8 cellular contexts compared by ENCODE assay signal in the genomic region with DNA sequence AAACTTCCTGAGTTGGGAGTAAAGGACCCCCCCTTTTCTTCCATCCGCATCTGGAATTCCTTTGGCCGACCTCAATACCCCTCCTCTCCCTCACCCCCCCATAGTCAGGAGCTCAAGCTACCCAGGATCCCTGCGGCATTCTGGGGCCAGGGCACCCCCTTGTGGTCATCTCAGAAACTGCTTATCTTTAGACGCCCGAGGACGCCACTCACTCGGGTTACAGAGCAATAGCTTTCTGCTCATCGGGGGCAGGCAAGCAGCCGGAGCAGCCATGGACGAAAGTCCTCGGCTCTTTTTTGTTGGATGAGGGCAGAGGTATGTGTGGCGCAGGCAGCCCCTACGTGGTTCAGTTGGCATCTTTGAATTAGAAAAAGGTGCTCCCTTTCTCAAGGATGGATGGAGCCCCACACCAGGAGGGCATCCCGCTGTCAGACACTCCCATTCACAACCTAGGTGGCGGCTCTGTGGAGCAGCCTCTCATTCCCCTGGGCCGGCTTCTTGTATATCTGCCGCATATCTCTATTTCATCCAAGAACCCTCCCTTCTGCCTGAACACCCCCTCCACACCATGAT. TPM values are rescaled to one million over a fixed set of nuclear protein-coding genes. Genes with fewer than 3 reads are reported as not detected.
DNase-seq lines count a peak whose midpoint lies in the region; ATAC-seq and TF ChIP-seq lines count a peak whose summit lies in the region.

No MANE protein-coding gene starts in this region.

- TF ChIP-seq CTCF in CD8-positive, alpha-beta T cell (IDR thresholded peaks at IDR 0.05), result peak; percentile 71
- peak; percentile 89 for TF ChIP-seq CTCF in HFFc6 (IDR thresholded peaks at IDR 0.05)
- peak; percentile 95 for TF ChIP-seq CTCF in OCI-LY7 (conservative IDR thresholded peaks at IDR 0.05; ENCODE audit: low read length)
- TF ChIP-seq CTCF in fibroblast of mammary gland (conservative IDR thresholded peaks at IDR 0.05; ENCODE audit: control insufficient read depth, insufficient read depth, low read depth, low read length), result peak; percentile 80
- peak; percentile 61 to 83 (median 82) for TF ChIP-seq CTCF in testis (IDR thresholded peaks at IDR 0.05)

- TF ChIP-seq POLR2A in testis (IDR thresholded peaks at IDR 0.05), result no peak

- no peaks in the 10 kb centered on the region for H3K9me3 ChIP-seq in CD8-positive, alpha-beta T cell (ENCODE audit: low read length)
- H3K9me3 ChIP-seq in OCI-LY7 (ENCODE audit: low read length), result no peaks in the 10 kb centered on the region
- no peaks in the 10 kb centered on the region for H3K9me3 ChIP-seq in naive thymus-derived CD4-positive, alpha-beta T cell (ENCODE audit: control insufficient read depth in 2 of 3, low read length in 3 of 3)
- no peaks in the 10 kb centered on the region for H3K9me3 ChIP-seq in testis

- WGBS in testis, 2 donors, result 19 to 21% methylated on average over 17 of the region's 17 CpGs

- ATAC-seq in CD8-positive, alpha-beta T cell, result peak; percentile 40
- peak; percentile 48 for ATAC-seq in naive thymus-derived CD4-positive, alpha-beta T cell
- ATAC-seq in HG02973 (IDR thresholded peaks at IDR 0.05; ENCODE audit: unreplicated experiment), result no peak

- peaks cover 35% of the 10 kb centered on the region for H3K4me1 Mint-ChIP-seq in CD8-positive, alpha-beta T cell (ENCODE audit: low read depth)
- peaks cover 61% of the 10 kb centered on the region for H3K4me1 Mint-ChIP-seq in HFFc6 (ENCODE audit: low read depth)
- peaks cover 22 to 59% (median 45%) of the 10 kb centered on the region in 7 donors for H3K4me1 Mint-ChIP-seq in naive thymus-derived CD4-positive, alpha-beta T cell

- H3K36me3 Mint-ChIP-seq in CD8-positive, alpha-beta T cell, result peaks cover 25% of the 10 kb centered on the region
- H3K36me3 Mint-ChIP-seq in HFFc6 (ENCODE audit: low read depth), result peaks cover 21% of the 10 kb centered on the region; the same call in 1 of the 2 replicates
- peaks cover 0 to 10% (median 0%) of the 10 kb centered on the region in 5 donors for H3K36me3 Mint-ChIP-seq in naive thymus-derived CD4-positive, alpha-beta T cell

- peak; percentile 43 to 74 (median 62) for DNase-seq in CD8-positive, alpha-beta T cell
- peak; percentile 52 for DNase-seq in HFFc6
- DNase-seq in OCI-LY7 (ENCODE audit: low spot score), result peak; percentile 79
- DNase-seq in activated T-helper 1 cell treated with Interleukin-2 at 50 U/mL for 16 hours (ENCODE audit: low read depth), result peak; percentile 40
- DNase-seq in fibroblast of mammary gland (ENCODE audit: low read depth), result peak; percentile 70
- DNase-seq in naive thymus-derived CD4-positive, alpha-beta T cell, result peak; percentile 51 to 70 (median 63)
- DNase-seq in testis, result peak; percentile 85

- intact Hi-C loops in CD8-positive, alpha-beta T cell (cut with DNase I, micrococcal nuclease), result loop anchor here in 1 of 2 experiments (1.0 kb wide), 1 partner anchor 43 kb away; a partner anchor contains a TSS
- intact Hi-C loops in OCI-LY7 (cut with micrococcal nuclease; ENCODE audit: unreplicated experiment) (loop anchor here (1.0 to 5.0 kb wide), 2 partner anchors 36 to 134 kb away; no protein-coding TSS in a partner anchor), testis (cut with DNase I; ENCODE audit: low total_unique reads) (no loop called here)
- intact Hi-C loops in naive thymus-derived CD4-positive, alpha-beta T cell (cut with micrococcal nuclease), result loop anchor here (1.0 to 5.0 kb wide), 3 partner anchors 17 to 131 kb away; a partner anchor contains a TSS

- no peaks in the 10 kb centered on the region for H3K9me2 ChIP-seq in OCI-LY7 (ENCODE audit: insufficient read depth, low read length)

- H3K4me1 ChIP-seq in CD8-positive, alpha-beta T cell (ENCODE audit: insufficient read depth, low read length), result peaks cover 27% of the 10 kb centered on the region
- peaks cover 48% of the 10 kb centered on the region for H3K4me1 ChIP-seq in OCI-LY7 (ENCODE audit: insufficient read depth, low read length, poor library complexity, severe bottlenecking)
- H3K4me1 ChIP-seq in naive thymus-derived CD4-positive, alpha-beta T cell (ENCODE audit: control insufficient read depth in 2 of 2, insufficient read depth in 2 of 2, low read length in 2 of 2), result peaks cover 12 to 15% of the 10 kb centered on the region in 2 donors
- H3K4me1 ChIP-seq in testis, result peaks cover 32% of the 10 kb centered on the region

- H3K9me3 Mint-ChIP-seq in CD8-positive, alpha-beta T cell, result no peaks in the 10 kb centered on the region
- H3K9me3 Mint-ChIP-seq in HFFc6, result no peaks in the 10 kb centered on the region
- H3K9me3 Mint-ChIP-seq in naive thymus-derived CD4-positive, alpha-beta T cell, result no peaks in the 10 kb centered on the region

- no peak overlapping the region for H3K4me3 ChIP-seq in CD8-positive, alpha-beta T cell (ENCODE audit: low read depth, low read length)
- H3K4me3 ChIP-seq in OCI-LY7 (ENCODE audit: low read depth, low read length, poor library complexity, severe bottlenecking) (peak overlapping the region; percentile 10), fibroblast of mammary gland (ENCODE audit: control insufficient read depth, low read depth, low read length) (no peak overlapping the region), testis (no peak overlapping the region)
- H3K4me3 ChIP-seq in naive thymus-derived CD4-positive, alpha-beta T cell (ENCODE audit: low read length), result no peak overlapping the region

- BruUV-seq in OCI-LY7 (replicated peaks; lab: Mats Ljungman, UMichigan), result no TSS peak

- no peak overlapping the region for H3K27ac Mint-ChIP-seq in CD8-positive, alpha-beta T cell
- peak overlapping the region; percentile 88 for H3K27ac Mint-ChIP-seq in HFFc6
- H3K27ac Mint-ChIP-seq in naive thymus-derived CD4-positive, alpha-beta T cell, result peak overlapping the region in 2 of 9 donors; percentile 47 to 82

- no peaks in the 10 kb centered on the region for H4K20me1 ChIP-seq in OCI-LY7 (ENCODE audit: insufficient read depth, low read length)

- POLR2A ChIA-PET in CD8-positive, alpha-beta T cell (lab: Charles Lee), result interaction anchor here (1.3 kb wide), 1 partner anchor 17 kb away, joined by 3 read pairs; no protein-coding TSS in a partner anchor
- POLR2A ChIA-PET in OCI-LY7 (lab: Charles Lee), result interaction anchor here (0.5 to 1.8 kb wide), 9 partner anchors 20 to 277 kb away, joined by 3 to 7 read pairs (median 3); a partner anchor contains a TSS
- POLR2A ChIA-PET in naive thymus-derived CD4-positive, alpha-beta T cell (lab: Charles Lee), result interaction anchor here (0.6 to 1.2 kb wide), 5 partner anchors 132 to 415 kb away, joined by 3 to 4 read pairs (median 3); a partner anchor contains a TSS

- peaks cover 10% of the 10 kb centered on the region; the same call in 1 of the 2 replicates for H3K79me2 ChIP-seq in OCI-LY7 (ENCODE audit: insufficient read depth, low read depth, low read length)

- CTCF ChIA-PET in CD8-positive, alpha-beta T cell (lab: Charles Lee), result interaction anchor here (0.6 to 8.0 kb wide), 22 partner anchors 9 to 275 kb away, joined by 3 to 103 read pairs (median 4); a partner anchor contains a TSS
- CTCF ChIA-PET in OCI-LY7 (lab: Charles Lee; ENCODE audit: unreplicated experiment), result interaction anchor here (0.5 to 2.0 kb wide), 13 partner anchors 12 to 335 kb away, joined by 3 to 16 read pairs (median 4); a partner anchor contains a TSS
- CTCF ChIA-PET in naive thymus-derived CD4-positive, alpha-beta T cell (lab: Charles Lee), result interaction anchor here (0.6 to 1.9 kb wide), 18 partner anchors 9 to 277 kb away, joined by 3 to 10 read pairs (median 4); a partner anchor contains a TSS

- H3K27ac ChIP-seq in CD8-positive, alpha-beta T cell (ENCODE audit: low read depth, low read length), result no peak overlapping the region
- H3K27ac ChIP-seq in OCI-LY7 (ENCODE audit: low read depth, low read length, poor library complexity, severe bottlenecking) (no peak overlapping the region), testis (no peak overlapping the region)
- no peak overlapping the region for H3K27ac ChIP-seq in naive thymus-derived CD4-positive, alpha-beta T cell (ENCODE audit: low read depth, low read length)

- peaks cover 28% of the 10 kb centered on the region for H3K27me3 ChIP-seq in CD8-positive, alpha-beta T cell (ENCODE audit: insufficient read depth, low read length)
- H3K27me3 ChIP-seq in naive thymus-derived CD4-positive, alpha-beta T cell (ENCODE audit: control insufficient read depth in 2 of 2, insufficient read depth in 2 of 2, low read length in 2 of 2), result peaks cover 4 to 16% of the 10 kb centered on the region in 2 donors
- no peaks in the 10 kb centered on the region for H3K27me3 ChIP-seq in testis

- H2AFZ ChIP-seq in OCI-LY7 (ENCODE audit: low read length), result no peak overlapping the region

- H3K27me3 Mint-ChIP-seq in CD8-positive, alpha-beta T cell (ENCODE audit: low read depth), result peaks cover 29% of the 10 kb centered on the region
- H3K27me3 Mint-ChIP-seq in HFFc6 (ENCODE audit: insufficient read depth), result peaks cover 18% of the 10 kb centered on the region
- peaks cover 25 to 36% (median 31%) of the 10 kb centered on the region in 5 donors for H3K27me3 Mint-ChIP-seq in naive thymus-derived CD4-positive, alpha-beta T cell

- no peaks in the 10 kb centered on the region for H3K36me3 ChIP-seq in CD8-positive, alpha-beta T cell (ENCODE audit: insufficient read depth, low read length)
- peaks cover 6% of the 10 kb centered on the region; the same call in 1 of the 2 replicates for H3K36me3 ChIP-seq in OCI-LY7 (ENCODE audit: insufficient read depth, low read length)
- peaks cover 0 to 15% (median 0%) of the 10 kb centered on the region in 3 experiments for H3K36me3 ChIP-seq in naive thymus-derived CD4-positive, alpha-beta T cell (ENCODE audit: control insufficient read depth in 2 of 3, insufficient read depth in 3 of 3, low read length in 3 of 3)
- H3K36me3 ChIP-seq in testis (ENCODE audit: low read depth, missing control alignments), result no peaks in the 10 kb centered on the region

- H3K4me2 ChIP-seq in OCI-LY7 (ENCODE audit: low read length), result peak overlapping the region; percentile 50

- H3K4me3 Mint-ChIP-seq in CD8-positive, alpha-beta T cell, result peak overlapping the region; percentile 54
- peak overlapping the region; percentile 78 for H3K4me3 Mint-ChIP-seq in HFFc6
- peak overlapping the region; percentile 27 to 75 (median 60) for H3K4me3 Mint-ChIP-seq in naive thymus-derived CD4-positive, alpha-beta T cell

RNA-seq across cellular contexts. Expression of a gene that starts 2.3 kb away (rescaled TPM):
- total RNA-seq in CD8-positive, alpha-beta T cell, result not detected
- total RNA-seq in HFFc6 (2021; fragmentation: NEBNext Ultra II Directional; extraction: Animal tissue kit (Norgen Biotek cat#: 25700)), result 10 to 100 TPM in 5 of 6 experiments, 1 to 10 TPM in 1; 8.2 to 16.1 (median 15.1) TPM
- total RNA-seq in OCI-LY7 (2014; rRNA removed; shearing (Covaris generic)), result not detected in 2 replicates
- total RNA-seq in OCI-LY7 (2022) (not detected in 2 replicates), testis (1 to 10 TPM; 4.7 to 5.3 TPM)
- total RNA-seq in naive thymus-derived CD4-positive, alpha-beta T cell, result not detected
- not detected for polyA plus RNA-seq in naive thymus-derived CD4-positive, alpha-beta T cell
- polyA plus RNA-seq in testis (ENCODE audit: insufficient read depth, low read depth, low replicate concordance), result 12.6 TPM

RNA-seq across cellular contexts. Expression of a gene that starts 4.1 kb away (rescaled TPM):
- total RNA-seq in CD8-positive, alpha-beta T cell, result 10 to 100 TPM; 20.9 TPM
- 10 to 100 TPM; 48.6 to 63.5 (median 52.7) TPM for total RNA-seq in HFFc6 (2021; fragmentation: NEBNext Ultra II Directional; extraction: Animal tissue kit (Norgen Biotek cat#: 25700))
- 11.7 and 13.9 TPM in 2 replicates for total RNA-seq in OCI-LY7 (2014; rRNA removed; shearing (Covaris generic))
- 52.5 and 56.2 TPM in 2 replicates for total RNA-seq in OCI-LY7 (2022)
- total RNA-seq in naive thymus-derived CD4-positive, alpha-beta T cell, result 10 to 100 TPM; 16.9 to 28.3 (median 18.9) TPM
- 10 to 100 TPM; 50.3 to 59.1 TPM for polyA plus RNA-seq in naive thymus-derived CD4-positive, alpha-beta T cell
- total RNA-seq in testis, result 10 to 100 TPM; 28.2 to 31.0 TPM
- 37.1 TPM for polyA plus RNA-seq in testis (ENCODE audit: insufficient read depth, low read depth, low replicate concordance)

RNA-seq across cellular contexts. Expression of a gene that starts 8.1 kb away (rescaled TPM):
- not detected for total RNA-seq in CD8-positive, alpha-beta T cell
- total RNA-seq in HFFc6 (2021; fragmentation: NEBNext Ultra II Directional; extraction: Animal tissue kit (Norgen Biotek cat#: 25700)), result not detected
- total RNA-seq in OCI-LY7 (2014; rRNA removed; shearing (Covaris generic)), result not detected in 2 replicates
- total RNA-seq in OCI-LY7 (2022) (not detected in 2 replicates), testis (not detected)
- not detected for total RNA-seq in naive thymus-derived CD4-positive, alpha-beta T cell
- not detected for polyA plus RNA-seq in naive thymus-derived CD4-positive, alpha-beta T cell
- polyA plus RNA-seq in testis (ENCODE audit: insufficient read depth, low read depth, low replicate concordance), result not detected

RNA-seq across cellular contexts. Expression of a gene that starts 21.5 kb away (rescaled TPM):
- total RNA-seq in CD8-positive, alpha-beta T cell, result 10 to 100 TPM; 16.1 to 18.3 TPM
- 1 to 10 TPM; 1.8 to 7.7 (median 6.9) TPM for total RNA-seq in HFFc6 (2021; fragmentation: NEBNext Ultra II Directional; extraction: Animal tissue kit (Norgen Biotek cat#: 25700))
- 0.69 and 2.6 TPM in 2 replicates for total RNA-seq in OCI-LY7 (2014; rRNA removed; shearing (Covaris generic))
- total RNA-seq in OCI-LY7 (2022) (1.3 and 3.2 TPM in 2 replicates), testis (10 to 100 TPM; 39.1 to 45.1 TPM)
- total RNA-seq in naive thymus-derived CD4-positive, alpha-beta T cell, result 1 to 10 TPM in 2 of 5 experiments, under 1 TPM in 3; 0.08 to 5.1 (median 0.73) TPM
- under 1 TPM in 1 of 2 donors, not detected in 1; 0.26 TPM for polyA plus RNA-seq in naive thymus-derived CD4-positive, alpha-beta T cell
- polyA plus RNA-seq in testis (ENCODE audit: insufficient read depth, low read depth, low replicate concordance), result 43.1 TPM

RNA-seq across cellular contexts. Expression of a gene that starts 43.1 kb away (rescaled TPM):
- 1 to 10 TPM; 3.4 to 5.9 TPM for total RNA-seq in CD8-positive, alpha-beta T cell
- total RNA-seq in HFFc6 (2021; fragmentation: NEBNext Ultra II Directional; extraction: Animal tissue kit (Norgen Biotek cat#: 25700)), result under 1 TPM; 0.32 to 0.71 (median 0.49) TPM
- total RNA-seq in OCI-LY7 (2014; rRNA removed; shearing (Covaris generic)), result 4.3 and 10.6 TPM in 2 replicates
- total RNA-seq in OCI-LY7 (2022) (20.6 and 24.5 TPM in 2 replicates), testis (100 to 1,000 TPM in 1 of 2 donors, 10 to 100 TPM in 1; 41.2 to 100 TPM)
- total RNA-seq in naive thymus-derived CD4-positive, alpha-beta T cell, result 1 to 10 TPM in 1 of 5 experiments, under 1 TPM in 4; 0.07 to 1.1 (median 0.43) TPM
- polyA plus RNA-seq in naive thymus-derived CD4-positive, alpha-beta T cell, result under 1 TPM; 0.26 to 0.50 TPM
- polyA plus RNA-seq in testis (ENCODE audit: insufficient read depth, low read depth, low replicate concordance), result 168 TPM

Comparison
In these comparisons a context has a peak if more than half of its experiments do, and no peak if none do; other contexts are left out.
1. RNA of a gene that starts 2.3 kb away (total RNA-seq): 8.2 to 16.1 TPM in HFFc6 and 4.7 to 5.3 TPM in testis; not detected in OCI-LY7, not detected in CD8-positive, alpha-beta T cell and not detected in naive thymus-derived CD4-positive, alpha-beta T cell; every median in the first group is over 4 times any median in the second.
2. Peak in every context shown above with its lines, with median percentiles within 50 percentile points of each other: DNase-seq, H3K4me3 Mint-ChIP-seq and CTCF ChIP-seq.